8 cellular contexts compared by ENCODE assay signal in the genomic region with DNA sequence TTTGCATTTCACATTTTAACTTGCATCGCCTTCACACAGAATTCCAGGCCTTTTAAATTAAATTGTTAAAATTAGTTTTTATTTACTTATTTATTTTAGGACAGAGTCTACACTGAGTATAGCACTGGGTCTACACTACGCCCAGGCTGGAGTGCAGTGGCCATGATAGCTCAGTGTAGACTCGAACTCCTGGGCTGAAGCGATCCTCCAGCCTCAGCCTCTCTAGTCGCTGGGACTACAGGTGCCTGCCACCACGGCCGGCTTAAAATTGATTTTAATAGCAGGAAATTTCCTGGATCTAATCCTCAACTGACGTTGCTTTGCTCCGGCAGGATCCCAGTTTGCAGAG. TPM values are rescaled to one million over a fixed set of nuclear protein-coding genes. Genes with fewer than 3 reads are reported as not detected.
A peak's percentile ranks its signal among the peaks of the same experiment; 100 is the strongest.
DNase-seq lines count a peak whose midpoint lies in the region; ATAC-seq and FAIRE-seq lines count a peak whose summit lies in the region.

No MANE protein-coding gene starts in this region.

- H3K27ac Mint-ChIP-seq in activated T-helper 1 cell treated with anti-CD3 and anti-CD28 coated beads, Interleukin-12 subunit alpha, Interleukin-12 subunit beta, Interleukin-2, Interleukin-4 antibody, amounts not matched to agents 30 ng/mL and 10 ng/mL and 1 ng/mL, durations not matched to agents 14 hours and 24 hours and 36 hours = peak overlapping the region; percentile 91

- H3K36me3 ChIP-seq in H7 (replicated peaks; ENCODE audit: control insufficient read depth, insufficient read depth, low read length) (no peaks in the 10 kb centered on the region), iPS-15b (ENCODE audit: control insufficient read depth, insufficient read depth, low read length) (no peaks in the 10 kb centered on the region)

- no peak for DNase-seq in H7
- no peak for DNase-seq in activated T-helper 1 cell treated with anti-CD3 and anti-CD28 coated beads, Interleukin-12 subunit alpha, Interleukin-12 subunit beta, Interleukin-2, Interleukin-4 antibody, amounts not matched to agents 30 ng/mL and 10 ng/mL and 1 ng/mL, durations not matched to agents 14 hours and 24 hours and 36 hours (ENCODE audit: low spot score)
- no peak for DNase-seq in stimulated activated naive CD8-positive, alpha-beta T cell treated with anti-CD3 and anti-CD28 coated beads, Interleukin-15, Interleukin-2, amounts not matched to agents 100 U/mL and 50 U/mL, for 24 hours
- DNase-seq in mucosa of gallbladder (ENCODE audit: low spot score) = no peak
- DNase-seq in GM19239 (ENCODE audit: insufficient read length, low spot score) = no peak
- no peak for DNase-seq in NCI-H187 (lab: John Stamatoyannopoulos, UW)
- no peak for DNase-seq in AG08395 (ENCODE audit: low spot score)

- no peak for FAIRE-seq in GM19239 (lab: Jason Lieb, UNC)

- H3K27me3 Mint-ChIP-seq in activated T-helper 1 cell treated with anti-CD3 and anti-CD28 coated beads, Interleukin-12 subunit alpha, Interleukin-12 subunit beta, Interleukin-2, Interleukin-4 antibody, amounts not matched to agents 30 ng/mL and 10 ng/mL and 1 ng/mL, durations not matched to agents 14 hours and 24 hours and 36 hours (ENCODE audit: insufficient read depth) = no peaks in the 10 kb centered on the region

- peaks cover 55% of the 10 kb centered on the region for H3K9me3 Mint-ChIP-seq in activated T-helper 1 cell treated with anti-CD3 and anti-CD28 coated beads, Interleukin-12 subunit alpha, Interleukin-12 subunit beta, Interleukin-2, Interleukin-4 antibody, amounts not matched to agents 30 ng/mL and 10 ng/mL and 1 ng/mL, durations not matched to agents 14 hours and 24 hours and 36 hours

- peaks cover 9% of the 10 kb centered on the region for H3K9me3 ChIP-seq in iPS-15b (ENCODE audit: control insufficient read depth, insufficient read depth, low read length)

- peaks cover 5% of the 10 kb centered on the region for H3K4me1 Mint-ChIP-seq in activated T-helper 1 cell treated with anti-CD3 and anti-CD28 coated beads, Interleukin-12 subunit alpha, Interleukin-12 subunit beta, Interleukin-2, Interleukin-4 antibody, amounts not matched to agents 30 ng/mL and 10 ng/mL and 1 ng/mL, durations not matched to agents 14 hours and 24 hours and 36 hours (ENCODE audit: low read depth)

- H3K4me1 ChIP-seq in iPS-15b (ENCODE audit: control insufficient read depth, insufficient read depth, low read length) = no peaks in the 10 kb centered on the region

- peaks cover 9% of the 10 kb centered on the region for H3K36me3 Mint-ChIP-seq in activated T-helper 1 cell treated with anti-CD3 and anti-CD28 coated beads, Interleukin-12 subunit alpha, Interleukin-12 subunit beta, Interleukin-2, Interleukin-4 antibody, amounts not matched to agents 30 ng/mL and 10 ng/mL and 1 ng/mL, durations not matched to agents 14 hours and 24 hours and 36 hours (ENCODE audit: low read depth)

- peak; percentile 24 for ATAC-seq in stimulated activated naive CD8-positive, alpha-beta T cell treated with anti-CD3 and anti-CD28 coated beads, Interleukin-15, Interleukin-2, amounts not matched to agents 100 U/mL and 50 U/mL, for 24 hours

- H3K4me3 ChIP-seq in H7 (ENCODE audit: insufficient read depth, low read depth, low read length) (peak overlapping the region; percentile 88), iPS-15b (ENCODE audit: low read depth, low read length) (peak overlapping the region; percentile 91)

- no peaks in the 10 kb centered on the region for H3K27me3 ChIP-seq in H7 (ENCODE audit: control insufficient read depth, insufficient read depth, low read length)
- no peaks in the 10 kb centered on the region for H3K27me3 ChIP-seq in iPS-15b (ENCODE audit: control insufficient read depth, insufficient read depth, low read length)

- peak overlapping the region; percentile 47 for H3K9ac ChIP-seq in iPS-15b (ENCODE audit: low read depth, low read length)

- intact Hi-C loops in activated T-helper 1 cell treated with anti-CD3 and anti-CD28 coated beads, Interleukin-12 subunit alpha, Interleukin-12 subunit beta, Interleukin-2, Interleukin-4 antibody, amounts not matched to agents 30 ng/mL and 10 ng/mL and 1 ng/mL, durations not matched to agents 14 hours and 24 hours and 36 hours (cut with micrococcal nuclease) = loop anchor here (1.0 to 2.0 kb wide), 5 partner anchors 33 to 303 kb away; a partner anchor contains a TSS

- peak overlapping the region; percentile 88 for H3K4me3 Mint-ChIP-seq in activated T-helper 1 cell treated with anti-CD3 and anti-CD28 coated beads, Interleukin-12 subunit alpha, Interleukin-12 subunit beta, Interleukin-2, Interleukin-4 antibody, amounts not matched to agents 30 ng/mL and 10 ng/mL and 1 ng/mL, durations not matched to agents 14 hours and 24 hours and 36 hours

RNA-seq across cellular contexts. Expression of a gene that starts 0.3 kb away (rescaled TPM):
- 6.6 and 8.6 TPM in 2 replicates for total RNA-seq in H7 (2014; rRNA removed; shearing (Covaris generic))
- 0.29 and 0.36 TPM in 2 replicates for total RNA-seq in activated T-helper 1 cell treated with anti-CD3 and anti-CD28 coated beads, Interleukin-12 subunit alpha, Interleukin-12 subunit beta, Interleukin-2, Interleukin-4 antibody, amounts not matched to agents 30 ng/mL and 10 ng/mL and 1 ng/mL, durations not matched to agents 14 hours and 24 hours and 36 hours
- total RNA-seq in mucosa of gallbladder = 6.0 TPM

RNA-seq across cellular contexts. Expression of a gene that starts 34.0 kb away (rescaled TPM):
- total RNA-seq in H7 (2014; rRNA removed; shearing (Covaris generic)) = 0.66 and 4.0 TPM in 2 replicates
- total RNA-seq in activated T-helper 1 cell treated with anti-CD3 and anti-CD28 coated beads, Interleukin-12 subunit alpha, Interleukin-12 subunit beta, Interleukin-2, Interleukin-4 antibody, amounts not matched to agents 30 ng/mL and 10 ng/mL and 1 ng/mL, durations not matched to agents 14 hours and 24 hours and 36 hours = 5.4 and 12.5 TPM in 2 replicates
- total RNA-seq in mucosa of gallbladder = 18.6 TPM

RNA-seq across cellular contexts. Expression of a gene that starts 38.8 kb away (rescaled TPM):
- 10.8 and 17.2 TPM in 2 replicates for total RNA-seq in H7 (2014; rRNA removed; shearing (Covaris generic))
- total RNA-seq in activated T-helper 1 cell treated with anti-CD3 and anti-CD28 coated beads, Interleukin-12 subunit alpha, Interleukin-12 subunit beta, Interleukin-2, Interleukin-4 antibody, amounts not matched to agents 30 ng/mL and 10 ng/mL and 1 ng/mL, durations not matched to agents 14 hours and 24 hours and 36 hours = 3.5 and 4.8 TPM in 2 replicates
- 15.5 TPM for total RNA-seq in mucosa of gallbladder
